19 cellular contexts compared by ENCODE assay signal in genomic region chr2:109638807-109639206, GRCh38. TPM values are rescaled to one million over a fixed set of nuclear protein-coding genes. Genes with fewer than 3 reads are reported as not detected.
DNase-seq lines count a peak whose midpoint lies in the region; ATAC-seq and TF ChIP-seq lines count a peak whose summit lies in the region.
"Had no signal": no experiment of that assay in that cellular context is flagged by ENCODE, and none has a peak within 500 bp of the region (broad histone marks: within the 10 kb centered on the region; RNA-seq: fewer than 3 reads in every experiment).

No MANE protein-coding gene starts in this region.

- H3K9me3 ChIP-seq in heart right ventricle = no peaks in the 10 kb centered on the region
- H3K9me3 ChIP-seq: left lung, sigmoid colon, suprapubic skin had no signal

- no peaks in the 10 kb centered on the region for H3K9me3 Mint-ChIP-seq in activated naive CD8-positive, alpha-beta T cell treated with anti-CD3 and anti-CD28 coated beads, Interleukin-2, amount 50 U/mL, for 24 hours
- H3K9me3 Mint-ChIP-seq: activated CD4-positive, alpha-beta memory T cell treated with anti-CD3 and anti-CD28 coated beads, Interleukin-2, amount 10 ng/mL, durations not matched to agents 7 days and 5 days; activated naive CD4-positive, alpha-beta T cell treated with anti-CD3 and anti-CD28 coated beads, Interleukin-2, amount 50 U/mL, for 72 hours; GM23338; natural killer cell treated with Interleukin-12 subunit alpha and Interleukin-12 subunit beta and Interleukin-15 and Interleukin-18, amount 100 ng/mL, for 72 hours had no signal

- intact Hi-C loops in heart right ventricle (cut with DNase I) = no loop called here

- no peaks in the 10 kb centered on the region for H3K36me3 Mint-ChIP-seq in activated naive CD8-positive, alpha-beta T cell treated with anti-CD3 and anti-CD28 coated beads, Interleukin-2, amount 50 U/mL, for 24 hours (ENCODE audit: low read depth)
- H3K36me3 Mint-ChIP-seq: activated naive CD4-positive, alpha-beta T cell treated with anti-CD3 and anti-CD28 coated beads, Interleukin-2, amount 50 U/mL, for 72 hours; natural killer cell treated with Interleukin-12 subunit alpha and Interleukin-12 subunit beta and Interleukin-15 and Interleukin-18, amount 100 ng/mL, for 72 hours had no signal

- peak overlapping the region in 1 of 10 donors; percentile 80 for H3K27ac ChIP-seq in heart right ventricle
- H3K27ac ChIP-seq: RWPE1, sigmoid colon, suprapubic skin had no signal

- H3K27me3 ChIP-seq in GM06990 (replicated peaks; ENCODE audit: control insufficient read depth, insufficient read depth, low read length) (no peaks in the 10 kb centered on the region), heart right ventricle (no peaks in the 10 kb centered on the region)
- H3K27me3 ChIP-seq: left lung, sigmoid colon, suprapubic skin had no signal

- 61 to 66% methylated on average over 3 of the region's 3 CpGs for WGBS in heart right ventricle, 2 donors

- no peak overlapping the region for H3K27ac Mint-ChIP-seq in activated naive CD8-positive, alpha-beta T cell treated with anti-CD3 and anti-CD28 coated beads, Interleukin-2, amount 50 U/mL, for 24 hours
- H3K27ac Mint-ChIP-seq: activated CD4-positive, alpha-beta memory T cell treated with anti-CD3 and anti-CD28 coated beads, Interleukin-2, amount 10 ng/mL, durations not matched to agents 7 days and 5 days; activated naive CD4-positive, alpha-beta T cell treated with anti-CD3 and anti-CD28 coated beads, Interleukin-2, amount 50 U/mL, for 72 hours; GM23338; natural killer cell treated with Interleukin-12 subunit alpha and Interleukin-12 subunit beta and Interleukin-15 and Interleukin-18, amount 100 ng/mL, for 72 hours had no signal

- ATAC-seq in HG02870 (IDR thresholded peaks at IDR 0.05; ENCODE audit: unreplicated experiment) (peak; percentile 36), heart right ventricle (no peak)
- ATAC-seq in activated naive CD8-positive, alpha-beta T cell treated with anti-CD3 and anti-CD28 coated beads, Interleukin-2, amount 50 U/mL, for 24 hours = no peak
- ATAC-seq: GM23338; left lung; natural killer cell treated with Interleukin-12 subunit alpha and Interleukin-12 subunit beta and Interleukin-15 and Interleukin-18, amount 100 ng/mL, for 72 hours had no signal

- H3K4me3 ChIP-seq in GM06990 (replicated peaks; ENCODE audit: low read depth, low read length) (no peak overlapping the region), fibroblast of pulmonary artery (replicated peaks; ENCODE audit: low read depth, low read length) (no peak overlapping the region), heart right ventricle (no peak overlapping the region)
- H3K4me3 ChIP-seq: GM23338, left lung, sigmoid colon, suprapubic skin had no signal

- DNase-seq in GM06990 (ENCODE audit: extremely low read depth, insufficient read length) = peak; percentile 45
- peak; percentile 92 for DNase-seq in NCI-H446 treated with DMSO at 0.1 percent for 48 hours (lab: John Stamatoyannopoulos, UW)
- DNase-seq in fibroblast of pulmonary artery (ENCODE audit: low read depth) = peak; percentile 64
- no peak for DNase-seq in HUDEP-2 (lab: John Stamatoyannopoulos, UW; ENCODE audit: unreplicated experiment in 76 of 76)
- DNase-seq in activated naive CD4-positive, alpha-beta T cell (lab: John Stamatoyannopoulos, UW) = no peak
- no peak for DNase-seq in heart right ventricle
- DNase-seq in activated naive CD8-positive, alpha-beta T cell treated with anti-CD3 and anti-CD28 coated beads, Interleukin-2, amount 50 U/mL, for 24 hours = no peak
- DNase-seq: activated CD4-positive, alpha-beta memory T cell treated with anti-CD3 and anti-CD28 coated beads, Interleukin-2, amount 10 ng/mL, durations not matched to agents 7 days and 5 days; IMR-90; left lung; NCI-H187 treated with DMSO at 0.1 percent for 48 hours; sigmoid colon; T1000 had no signal

- no peaks in the 10 kb centered on the region for H3K36me3 ChIP-seq in GM06990 (ENCODE audit: control insufficient read depth, insufficient read depth, low read length)
- H3K36me3 ChIP-seq in heart right ventricle = no peaks in the 10 kb centered on the region
- H3K36me3 ChIP-seq: left lung, sigmoid colon, suprapubic skin had no signal

- H3K4me1 Mint-ChIP-seq in activated naive CD8-positive, alpha-beta T cell treated with anti-CD3 and anti-CD28 coated beads, Interleukin-2, amount 50 U/mL, for 24 hours = peaks cover 2% of the 10 kb centered on the region

- TF ChIP-seq CTCF in GM06990 (IDR thresholded peaks at IDR 0.05; ENCODE audit: insufficient read depth, low read length, poor library complexity, severe bottlenecking) = peak; percentile 12
- TF ChIP-seq CTCF in fibroblast of pulmonary artery (IDR thresholded peaks at IDR 0.05; ENCODE audit: low read length, missing control alignments) = no peak
- TF ChIP-seq CTCF in heart right ventricle (IDR thresholded peaks at IDR 0.05) = no peak

- no peak overlapping the region for H3K4me3 Mint-ChIP-seq in activated naive CD8-positive, alpha-beta T cell treated with anti-CD3 and anti-CD28 coated beads, Interleukin-2, amount 50 U/mL, for 24 hours
- H3K4me3 Mint-ChIP-seq: activated CD4-positive, alpha-beta memory T cell treated with anti-CD3 and anti-CD28 coated beads, Interleukin-2, amount 10 ng/mL, durations not matched to agents 7 days and 5 days; GM23338; natural killer cell treated with Interleukin-12 subunit alpha and Interleukin-12 subunit beta and Interleukin-15 and Interleukin-18, amount 100 ng/mL, for 72 hours had no signal

- peaks cover 0 to 33% (median 0%) of the 10 kb centered on the region in 9 donors for H3K4me1 ChIP-seq in heart right ventricle

- H3K27me3 Mint-ChIP-seq in activated naive CD8-positive, alpha-beta T cell treated with anti-CD3 and anti-CD28 coated beads, Interleukin-2, amount 50 U/mL, for 24 hours = peaks cover 13% of the 10 kb centered on the region

RNA-seq across cellular contexts. Expression of gene SOWAHC, which starts 24.6 kb away (rescaled TPM):
- total RNA-seq in heart right ventricle = 1 to 10 TPM; 1.7 to 3.9 (median 2.1) TPM
- polyA plus RNA-seq in heart right ventricle = 1 to 10 TPM; 1.1 to 1.2 TPM

RNA-seq across cellular contexts. Expression of gene SEPTIN10, which starts 25.0 kb away (rescaled TPM):
- 10 to 100 TPM; 39.8 to 61.0 (median 53.0) TPM for total RNA-seq in heart right ventricle
- polyA plus RNA-seq in heart right ventricle = 10 to 100 TPM; 20.9 to 21.6 TPM

Comparison
In these comparisons a context has a peak if more than half of its experiments do, and no peak if none do; other contexts are left out.
1. DNase-seq: peak in GM06990 (single experiment), NCI-H446 treated with DMSO at 0.1 percent for 48 hours (single experiment) and fibroblast of pulmonary artery (single experiment); none in HUDEP-2 (0 of 76), activated naive CD4-positive, alpha-beta T cell (0 of 4), heart right ventricle (0 of 2) and activated naive CD8-positive, alpha-beta T cell treated with anti-CD3 and anti-CD28 coated beads, Interleukin-2, amount 50 U/mL, for 24 hours (single experiment).